12 cellular contexts compared by ENCODE assay signal in genomic region chr5:141883184-141883947, GRCh38. TPM values are rescaled to one million over a fixed set of nuclear protein-coding genes. Genes with fewer than 3 reads are reported as not detected.
DNase-seq lines count a peak whose midpoint lies in the region; ATAC-seq lines count a peak whose summit lies in the region.
"Had no signal": no experiment of that assay in that cellular context is flagged by ENCODE, and none has a peak within 500 bp of the region (broad histone marks: within the 10 kb centered on the region; RNA-seq: fewer than 3 reads in every experiment).

No MANE protein-coding gene starts in this region.

- DNase-seq in C1 segment of cervical spinal cord (lab: John Stamatoyannopoulos, UW) (peak in 9 of 14 donors; percentile 33 to 82 (median 65)), NT2/D1 (ENCODE audit: low read depth, low spot score) (peak; percentile 71), mesendoderm (peak; percentile 79), NCI-H748 treated with DMSO at 0.1 percent for 48 hours (lab: John Stamatoyannopoulos, UW) (no peak), MV-4-11 (lab: John Stamatoyannopoulos, UW) (no peak), DMS79 (lab: John Stamatoyannopoulos, UW) (no peak)
- DNase-seq: amniotic stem cell; GDM1; NK-92 treated with Interleukin-12 subunit alpha and Interleukin-12 subunit beta, amount 100 ng/mL, for 24 hours had no signal

- H3K9me3 ChIP-seq in NT2/D1 (ENCODE audit: insufficient read depth, low read length) (no peaks in the 10 kb centered on the region), endocrine pancreas (ENCODE audit: control insufficient read depth, low read length) (no peaks in the 10 kb centered on the region)
- H3K9me3 ChIP-seq: thoracic aorta had no signal

- H2BK120ac ChIP-seq in mesendoderm (ENCODE audit: low read depth, low read length) = no peak overlapping the region

- H3K4me3 ChIP-seq in NT2/D1 (ENCODE audit: insufficient read length, low read depth) (peak overlapping the region; percentile 43), endocrine pancreas (ENCODE audit: control insufficient read depth, insufficient read depth, low read length) (peak overlapping the region; percentile 53), mesendoderm (ENCODE audit: low read length) (no peak overlapping the region)
- H3K4me3 ChIP-seq: thoracic aorta had no signal

- H3K79me1 ChIP-seq in mesendoderm (ENCODE audit: low read length) = no peaks in the 10 kb centered on the region

- peaks cover 24% of the 10 kb centered on the region for H3K4me1 ChIP-seq in NT2/D1 (ENCODE audit: insufficient read depth, insufficient read length)
- H3K4me1 ChIP-seq in endocrine pancreas (ENCODE audit: control insufficient read depth, insufficient read depth, low read length) = no peaks in the 10 kb centered on the region
- H3K4me1 ChIP-seq in mesendoderm (ENCODE audit: control insufficient read depth, low read depth, low read length) = peaks cover 12% of the 10 kb centered on the region

- no peak overlapping the region for H3K18ac ChIP-seq in mesendoderm (ENCODE audit: low read length)

- no peak overlapping the region for H4K8ac ChIP-seq in mesendoderm (ENCODE audit: low read depth, low read length)

- no peak overlapping the region for H4K5ac ChIP-seq in mesendoderm (ENCODE audit: low read length)

- H3K4me2 ChIP-seq in mesendoderm (ENCODE audit: low read length) = peak overlapping the region; percentile 42

- no peak for ATAC-seq in HG03565 (IDR thresholded peaks at IDR 0.05; ENCODE audit: unreplicated experiment)

- H3K27me3 ChIP-seq in NT2/D1 (ENCODE audit: insufficient read depth, insufficient read length) (peaks cover 15% of the 10 kb centered on the region), endocrine pancreas (ENCODE audit: control insufficient read depth, insufficient read depth, low read length) (no peaks in the 10 kb centered on the region), mesendoderm (ENCODE audit: insufficient read depth, low read length, poor library complexity) (no peaks in the 10 kb centered on the region)

- H3K9ac ChIP-seq in NT2/D1 (ENCODE audit: insufficient read length, low read depth) (peak overlapping the region; percentile 29), endocrine pancreas (ENCODE audit: control insufficient read depth, insufficient read depth, low read length) (peak overlapping the region; percentile 76), mesendoderm (ENCODE audit: low read length) (no peak overlapping the region)

- no peak overlapping the region for H3K56ac ChIP-seq in mesendoderm (ENCODE audit: low read length)

- no peak overlapping the region for H2AK5ac ChIP-seq in mesendoderm (ENCODE audit: low read length)

- H2BK15ac ChIP-seq in mesendoderm (replicated peaks; ENCODE audit: low read depth) = no peak overlapping the region

- H3K79me2 ChIP-seq in mesendoderm (ENCODE audit: control insufficient read depth, insufficient read depth, low read length) = no peaks in the 10 kb centered on the region

- H3K27ac ChIP-seq in mesendoderm (ENCODE audit: low read depth, low read length) = no peak overlapping the region

- H3K23ac ChIP-seq in mesendoderm (ENCODE audit: low read length) = no peak overlapping the region

- H3K4ac ChIP-seq in mesendoderm (ENCODE audit: low read depth, low read length) = no peak overlapping the region

- H2BK5ac ChIP-seq in mesendoderm (ENCODE audit: low read length) = no peak overlapping the region

- WGBS in mesendoderm (ENCODE audit: extremely low coverage, insufficient coverage, low lambda C conversion rate) = no CpG with 5 or more reads among the region's 38 CpGs

- H3K36me3 ChIP-seq in NT2/D1 (ENCODE audit: insufficient read depth, insufficient read length, low read length) (no peaks in the 10 kb centered on the region), endocrine pancreas (ENCODE audit: control insufficient read depth, insufficient read depth, low read length) (no peaks in the 10 kb centered on the region), mesendoderm (ENCODE audit: control insufficient read depth, insufficient read depth, low read length) (no peaks in the 10 kb centered on the region)
- H3K36me3 ChIP-seq: thoracic aorta had no signal

RNA-seq across cellular contexts. Expression of gene PCDH1, which starts 5.2 kb away (rescaled TPM):
- polyA plus RNA-seq in mesendoderm (2013, experiment 1 of 2) = 11.8 TPM
- 12.2 TPM for polyA plus RNA-seq in mesendoderm (2013, experiment 2 of 2)

RNA-seq across cellular contexts. Expression of gene DELE1, which starts 40.3 kb away (rescaled TPM):
- 29.3 TPM for polyA plus RNA-seq in mesendoderm (2013, experiment 1 of 2)
- 30.5 TPM for polyA plus RNA-seq in mesendoderm (2013, experiment 2 of 2)

Comparison
In these comparisons a context has a peak if more than half of its experiments do, and no peak if none do; other contexts are left out.
1. DNase-seq: peak in C1 segment of cervical spinal cord (9 of 14), NT2/D1 (single experiment) and mesendoderm (single experiment); none in NCI-H748 treated with DMSO at 0.1 percent for 48 hours (single experiment), MV-4-11 (single experiment) and DMS79 (single experiment).